In genomic region chr4:147802346-147802745, GRCh38 we compare ENCODE assay signal across 29 cellular contexts.
"Had no signal": no experiment of that assay in that cellular context is flagged by ENCODE, and none has a peak within 500 bp of the region (broad histone marks: within the 10 kb centered on the region; RNA-seq: fewer than 3 reads in every experiment).

No MANE protein-coding gene starts in this region.

- H3K4me1 ChIP-seq: breast epithelium, foreskin keratinocyte, pancreas had no signal

- H3K27ac ChIP-seq: breast epithelium, esophagus muscularis mucosa, foreskin keratinocyte, hepatocyte, lower lobe of right lung, neutrophil, pancreas, vagina, WERI-Rb-1 had no signal

- H3K36me3 ChIP-seq: breast epithelium, esophagus muscularis mucosa, lower lobe of right lung, neutrophil, pancreas, vagina had no signal

- H3K4me3 ChIP-seq: breast epithelium, esophagus muscularis mucosa, hepatocyte, lower lobe of right lung, pancreas, vagina had no signal

- DNase-seq: activated CD4-positive, alpha-beta memory T cell treated with anti-CD3 and anti-CD28 coated beads, Interleukin-2, amount 10 ng/mL, durations not matched to agents 7 days and 5 days; activated CD4-positive, alpha-beta T cell treated with anti-CD3 and anti-CD28 coated beads for 48 hours; activated CD8-positive, alpha-beta memory T cell treated with anti-CD3 and anti-CD28 coated beads, Interleukin-2, amount 10 ng/mL, durations not matched to agents 7 days and 5 days; activated naive CD4-positive, alpha-beta T cell; activated T-cell treated with anti-CD3 and anti-CD28 coated beads, Interleukin-2, amount 50 U/mL, for 48 hours; dermis blood vessel endothelial cell; effector CD4-positive, alpha-beta T cell; foreskin keratinocyte; lower lobe of right lung; mesendoderm; pancreas; right cardiac atrium; SK-N-SH; stimulated activated CD4-positive, alpha-beta T cell treated with anti-CD3 and anti-CD28 coated beads, Interleukin-12 subunit alpha, Interleukin-12 subunit beta, amount 100 ng/mL, for 4 hours; stimulated activated CD4-positive, alpha-beta T cell treated with anti-CD3 and anti-CD28 coated beads, Interleukin-4, amount 100 ng/mL, for 24 hours; stimulated activated naive CD8-positive, alpha-beta T cell treated with anti-CD3 and anti-CD28 coated beads, Interleukin-15, amount 100 ng/mL, for 72 hours; substantia nigra; SW 1271; T1000; WERI-Rb-1 had no signal

- H3K27me3 ChIP-seq: breast epithelium, esophagus muscularis mucosa, foreskin keratinocyte, hepatocyte, neutrophil, pancreas, vagina had no signal

- H3K9me3 ChIP-seq: breast epithelium, esophagus muscularis mucosa, lower lobe of right lung, neutrophil, pancreas, SK-N-SH, vagina had no signal

- ATAC-seq: activated CD4-positive, CD25-positive, alpha-beta regulatory T cell treated with anti-CD3 and anti-CD28 coated beads, Interleukin-2, amount 50 U/mL, for 24 hours; activated CD8-positive, alpha-beta memory T cell treated with anti-CD3 and anti-CD28 coated beads, Interleukin-2, amount 10 ng/mL, durations not matched to agents 7 days and 5 days; activated naive CD4-positive, alpha-beta T cell treated with anti-CD3 and anti-CD28 coated beads, Interleukin-2, amount 50 U/mL, for 72 hours; foreskin keratinocyte; lower lobe of right lung; natural killer cell treated with Interleukin-12 subunit alpha and Interleukin-12 subunit beta and Interleukin-15 and Interleukin-18, amount 100 ng/mL, for 72 hours; pancreas; stimulated activated effector memory CD8-positive, alpha-beta T cell treated with anti-CD3 and anti-CD28 coated beads, Interleukin-12 subunit alpha, Interleukin-12 subunit beta, amount 100 ng/mL, for 72 hours; stimulated activated naive CD8-positive, alpha-beta T cell treated with anti-CD3 and anti-CD28 coated beads, Interleukin-15, amount 100 ng/mL, for 72 hours had no signal
